In genomic region chrX:154121207-154121606, GRCh38 we compare ENCODE assay signal across 19 cellular contexts. TPM values are rescaled to one million over a fixed set of nuclear protein-coding genes. Genes with fewer than 3 reads are reported as not detected.
DNase-seq lines count a peak whose midpoint lies in the region; ATAC-seq and TF ChIP-seq lines count a peak whose summit lies in the region.
"Had no signal": no experiment of that assay in that cellular context is flagged by ENCODE, and none has a peak within 500 bp of the region (broad histone marks: within the 10 kb centered on the region; RNA-seq: fewer than 3 reads in every experiment).

No MANE protein-coding gene starts in this region.

- TF ChIP-seq CTCF in VCaP (conservative IDR thresholded peaks at IDR 0.05) (no peak), vagina (IDR thresholded peaks at IDR 0.05) (no peak)

- intact Hi-C loops in sciatic nerve (cut with DNase I) = no loop called here
- intact Hi-C loops in vagina (cut with DNase I) = no loop called here

- H3K9me3 ChIP-seq in vagina = no peaks in the 10 kb centered on the region
- H3K9me3 ChIP-seq: BE2C, Peyer's patch, SK-N-SH had no signal

- H3K27me3 ChIP-seq in vagina = no peaks in the 10 kb centered on the region
- no peaks in the 10 kb centered on the region for H3K27me3 ChIP-seq in H7 (ENCODE audit: control insufficient read depth, insufficient read depth, low read length)
- H3K27me3 ChIP-seq: BE2C, Peyer's patch had no signal

- H3K27ac ChIP-seq in VCaP = peak overlapping the region; percentile 71
- H3K27ac ChIP-seq in vagina = peak overlapping the region; percentile 27
- H3K27ac ChIP-seq: GM23248, Peyer's patch had no signal

- DNase-seq in EH (ENCODE audit: low read depth) = peak; percentile 1
- no peak for DNase-seq in sciatic nerve (ENCODE audit: low spot score)
- no peak for DNase-seq in vagina (ENCODE audit: extremely low spot score in 2 of 2)
- no peak for DNase-seq in H7
- no peak for DNase-seq in iPS-NIHi7 (ENCODE audit: extremely low spot score)
- DNase-seq in COLO829 (ENCODE audit: low spot score) = no peak
- DNase-seq: BE2C; CD8-positive, alpha-beta memory T cell; DMS 273 treated with DMSO at 0.1 percent for 48 hours; GF-D8; GM23248; KG1; NCI-H1048; NCI-H1436 treated with DMSO at 0.1 percent for 48 hours; NCI-H524; Peyer's patch; Right ventricle myocardium superior; SK-N-SH had no signal

- peak; percentile 83 for ATAC-seq in sciatic nerve

- no peak for TF ChIP-seq POLR2A in vagina (IDR thresholded peaks at IDR 0.05)

- H3K36me3 ChIP-seq in vagina = no peaks in the 10 kb centered on the region
- no peaks in the 10 kb centered on the region for H3K36me3 ChIP-seq in H7 (replicated peaks; ENCODE audit: control insufficient read depth, insufficient read depth, low read length)
- H3K36me3 ChIP-seq: BE2C, Peyer's patch had no signal

- H3K4me1 ChIP-seq in vagina = no peaks in the 10 kb centered on the region
- H3K4me1 ChIP-seq: BE2C, Peyer's patch had no signal

- H3K4me3 ChIP-seq in vagina (no peak overlapping the region), H7 (ENCODE audit: insufficient read depth, low read depth, low read length) (no peak overlapping the region)
- H3K4me3 ChIP-seq: GM23248, Peyer's patch had no signal

RNA-seq across cellular contexts. Expression of gene OPN1LW, which starts 22.8 kb away (rescaled TPM):
- total RNA-seq in sciatic nerve (not detected), vagina (not detected)
- not detected in 2 replicates for total RNA-seq in H7 (2014; rRNA removed; shearing (Covaris generic))
- total RNA-seq: CD8-positive, alpha-beta memory T cell; GM23248; Peyer's patch; Right ventricle myocardium superior had no signal

RNA-seq across cellular contexts. Expression of gene MECP2, which starts 23.7 kb away (rescaled TPM):
- total RNA-seq in sciatic nerve = 85.6 TPM
- 38.5 TPM for total RNA-seq in vagina
- 24.2 and 30.5 TPM in 2 replicates for total RNA-seq in H7 (2014; rRNA removed; shearing (Covaris generic))
